In the genomic region with DNA sequence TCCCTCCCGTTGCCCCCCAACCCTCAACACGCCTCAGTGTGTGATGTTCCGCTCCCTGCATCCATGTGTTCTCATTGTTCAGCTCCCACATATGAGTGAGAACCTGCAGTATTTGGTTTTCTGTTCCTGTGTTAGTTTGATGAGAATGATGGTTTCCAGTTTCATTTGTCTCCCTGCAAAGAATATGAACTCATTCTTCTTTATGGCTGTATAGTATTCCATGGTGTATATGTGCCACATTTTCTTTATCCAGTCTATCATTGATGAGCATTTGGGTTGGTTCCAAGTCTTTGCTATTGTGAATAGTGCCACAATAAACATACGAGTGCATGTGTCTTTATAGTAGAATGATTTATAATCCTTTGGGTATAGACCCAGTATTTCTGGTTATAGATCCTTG, we compare ENCODE assay signal across 7 cellular contexts. TPM values are rescaled to one million over a fixed set of nuclear protein-coding genes. Genes with fewer than 3 reads are reported as not detected.
"Had no signal": no experiment of that assay in that cellular context is flagged by ENCODE, and none has a peak within 500 bp of the region (broad histone marks: within the 10 kb centered on the region; RNA-seq: fewer than 3 reads in every experiment).

No MANE protein-coding gene starts in this region.

RNA-seq across cellular contexts. Expression of gene CLECL1, which starts 50.4 kb away (rescaled TPM):
- total RNA-seq: endodermal cell, foreskin keratinocyte, kidney epithelial cell, lower leg skin, osteocyte, SJSA1 had no signal
- polyA plus RNA-seq: foreskin keratinocyte, heart left ventricle had no signal
